Comparison of ENCODE assay signal across 1 cellular context in genomic region chr14:50783542-50783941, GRCh38.
TF ChIP-seq lines count a peak whose summit lies in the region.

No MANE protein-coding gene starts in this region.

TF ChIP-seq in GM23338, 12 proteins besides CTCF, POLR2A, EP300 and RAD21 (continued from another document):
- no peak for TF ChIP-seq REST (IDR thresholded peaks at IDR 0.05; ENCODE audit: unreplicated experiment)
- no peak for TF ChIP-seq ZNF114 (CRISPR knock-in tag; IDR thresholded peaks at IDR 0.05)
- TF ChIP-seq ZNF462 (CRISPR knock-in tag; IDR thresholded peaks at IDR 0.05), result no peak
- TF ChIP-seq CREB1 (CRISPR knock-in tag; IDR thresholded peaks at IDR 0.05; ENCODE audit: low read depth), result no peak
- no peak for TF ChIP-seq ZNF331 (CRISPR knock-in tag; IDR thresholded peaks at IDR 0.05; ENCODE audit: low read depth)
- TF ChIP-seq STAT1 (IDR thresholded peaks at IDR 0.05; ENCODE audit: unreplicated experiment), result no peak
TF ChIP-seq in GM23338: peak in this region for 0.
